1 cellular context compared by ENCODE assay signal in genomic region chr11:77071671-77072605, GRCh38.
TF ChIP-seq lines count a peak whose summit lies in the region.

No MANE protein-coding gene starts in this region.

TF ChIP-seq in IMR-90, 13 proteins besides CTCF, POLR2A, EP300 and RAD21 (continued from another document):
- TF ChIP-seq RCOR1 (IDR thresholded peaks at IDR 0.05; ENCODE audit: insufficient replicate concordance, low read length) (no peak), RFX5 (IDR thresholded peaks at IDR 0.05; ENCODE audit: low read depth, low read length) (no peak), CEBPB (IDR thresholded peaks at IDR 0.05; ENCODE audit: low read depth, low read length) (no peak), USF2 (IDR thresholded peaks at IDR 0.05; ENCODE audit: low read depth, low read length) (no peak)
